23 cellular contexts compared by ENCODE assay signal in the genomic region with DNA sequence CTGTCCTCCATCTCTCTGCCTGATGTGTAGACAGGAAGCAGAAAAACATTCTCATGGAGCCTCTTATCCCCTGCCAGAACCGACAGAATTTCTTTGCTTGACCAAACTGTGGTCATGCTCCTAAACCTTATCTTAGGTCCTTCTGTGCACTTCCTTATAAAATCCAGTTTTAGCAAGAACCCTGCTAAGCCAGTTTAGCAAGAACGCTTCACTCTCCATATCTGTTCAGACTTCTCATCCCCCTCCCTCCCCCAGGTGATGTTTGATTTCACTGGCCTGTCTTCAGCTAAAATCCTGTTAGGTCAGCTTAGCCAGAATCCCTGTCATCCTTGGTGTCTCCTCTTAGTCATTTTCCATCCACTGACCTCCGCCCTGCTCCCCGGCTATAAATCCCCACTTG.
"Had no signal": no experiment of that assay in that cellular context is flagged by ENCODE, and none has a peak within 500 bp of the region (broad histone marks: within the 10 kb centered on the region; RNA-seq: fewer than 3 reads in every experiment).

No MANE protein-coding gene starts in this region.

- H3K36me3 ChIP-seq: ovary, thyroid gland had no signal

- H3K27me3 Mint-ChIP-seq: activated naive CD8-positive, alpha-beta T cell treated with anti-CD3 and anti-CD28 coated beads for 36 hours; natural killer cell treated with Interleukin-12 subunit alpha and Interleukin-12 subunit beta and Interleukin-15 and Interleukin-18, amount 100 ng/mL, for 72 hours had no signal

- ATAC-seq: left ventricle myocardium superior; natural killer cell treated with Interleukin-12 subunit alpha and Interleukin-12 subunit beta and Interleukin-15 and Interleukin-18, amount 100 ng/mL, for 72 hours; right cardiac atrium; stimulated activated naive CD8-positive, alpha-beta T cell treated with anti-CD3 and anti-CD28 coated beads, Interleukin-15, Interleukin-2, amounts not matched to agents 100 U/mL and 50 U/mL, for 24 hours; WTC11 had no signal

- H3K9me3 ChIP-seq: ovary, thyroid gland had no signal

- H3K4me3 Mint-ChIP-seq: activated naive CD8-positive, alpha-beta T cell treated with anti-CD3 and anti-CD28 coated beads for 36 hours; endodermal cell; mesothelial cell of epicardium; natural killer cell treated with Interleukin-12 subunit alpha and Interleukin-12 subunit beta and Interleukin-15 and Interleukin-18, amount 100 ng/mL, for 72 hours; WTC11 had no signal

- H3K27ac ChIP-seq: coronary artery, ovary, thyroid gland had no signal

- H3K4me1 Mint-ChIP-seq: activated naive CD8-positive, alpha-beta T cell treated with anti-CD3 and anti-CD28 coated beads for 36 hours; endodermal cell; WTC11 had no signal

- H3K4me3 ChIP-seq: coronary artery, ovary, thyroid gland had no signal

- H3K27ac Mint-ChIP-seq: activated naive CD8-positive, alpha-beta T cell treated with anti-CD3 and anti-CD28 coated beads for 36 hours; endodermal cell; mesothelial cell of epicardium; natural killer cell treated with Interleukin-12 subunit alpha and Interleukin-12 subunit beta and Interleukin-15 and Interleukin-18, amount 100 ng/mL, for 72 hours; WTC11 had no signal

- DNase-seq: activated CD4-positive, alpha-beta T cell treated with anti-CD3 and anti-CD28 coated beads, Interleukin-2, amount 50 U/mL, for 4 hours; activated CD8-positive, alpha-beta memory T cell treated with anti-CD3 and anti-CD28 coated beads for 24 hours; activated CD8-positive, alpha-beta memory T cell treated with anti-CD3 and anti-CD28 coated beads, Interleukin-2, amount 50 U/mL, for 4 hours; activated naive CD4-positive, alpha-beta T cell treated with Interleukin-2 at 50 U/mL for 16 hours; activated naive CD8-positive, alpha-beta T cell treated with anti-CD3 and anti-CD28 coated beads for 36 hours; activated T-cell treated with anti-CD3 and anti-CD28 coated beads, Interleukin-2, amount 50 U/mL, for 48 hours; endodermal cell; foreskin fibroblast; kidney glomerular epithelial cell; left ventricle myocardium superior; mammary epithelial cell; ovary; right cardiac atrium; stimulated activated CD4-positive, alpha-beta T cell treated with anti-CD3 and anti-CD28 coated beads, Interleukin-12 subunit alpha, Interleukin-12 subunit beta, amount 100 ng/mL, for 4 hours; stimulated activated CD4-positive, alpha-beta T cell treated with anti-CD3 and anti-CD28 coated beads, Interleukin-4, amount 100 ng/mL, for 4 hours; stimulated activated naive CD8-positive, alpha-beta T cell treated with anti-CD3 and anti-CD28 coated beads, Interleukin-15, Interleukin-2, amounts not matched to agents 100 U/mL and 50 U/mL, for 24 hours; substantia nigra; T-helper 1 cell; thyroid gland had no signal

- H3K4me1 ChIP-seq: thyroid gland had no signal

- H3K27me3 ChIP-seq: ovary, thyroid gland had no signal

- H3K36me3 Mint-ChIP-seq: activated naive CD8-positive, alpha-beta T cell treated with anti-CD3 and anti-CD28 coated beads for 36 hours; mesothelial cell of epicardium; natural killer cell treated with Interleukin-12 subunit alpha and Interleukin-12 subunit beta and Interleukin-15 and Interleukin-18, amount 100 ng/mL, for 72 hours had no signal
